8 cellular contexts compared by ENCODE assay signal in the genomic region with DNA sequence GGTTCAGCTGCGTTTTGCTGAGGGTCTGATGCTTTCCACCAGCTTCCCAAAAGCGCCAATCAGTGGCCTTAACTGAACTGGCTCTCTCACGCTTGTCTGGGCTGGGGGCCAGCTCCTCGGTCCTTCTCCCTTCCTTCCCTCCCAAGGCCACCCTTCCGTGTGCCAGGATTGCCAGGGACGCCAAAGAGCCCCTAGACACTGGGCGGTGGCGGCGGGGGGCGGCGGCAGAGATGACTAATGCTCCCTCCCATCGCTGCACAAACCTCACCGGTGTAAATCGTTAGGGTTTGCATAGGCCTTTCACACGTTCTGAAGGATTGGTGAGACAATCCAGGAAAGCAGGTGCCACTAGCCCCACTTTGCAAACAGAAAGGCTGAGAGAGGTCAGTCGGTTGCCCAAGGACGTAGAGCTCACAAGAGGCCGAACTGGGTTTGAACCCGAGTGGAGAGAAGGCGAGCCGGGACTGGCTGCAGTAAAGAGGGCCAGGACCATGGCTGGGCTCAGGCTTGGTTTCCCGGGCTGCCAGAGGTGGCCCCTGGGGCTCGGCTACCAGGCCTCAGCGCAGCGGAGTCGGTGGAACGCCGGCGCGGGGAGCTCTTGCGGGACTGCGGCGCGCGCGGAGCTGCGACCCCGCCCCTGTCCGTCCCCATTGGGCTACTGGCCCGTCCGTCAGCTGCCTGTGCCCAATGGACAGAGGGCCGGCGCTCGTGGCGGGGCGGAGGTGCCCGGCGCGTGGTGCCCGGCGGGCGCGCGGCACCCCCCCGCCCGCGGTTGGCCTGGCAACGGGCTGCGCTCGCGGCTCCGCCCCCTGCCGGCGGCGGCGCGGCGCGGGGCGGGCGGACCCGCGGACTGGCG. TPM values are rescaled to one million over a fixed set of nuclear protein-coding genes. Genes with fewer than 3 reads are reported as not detected.
DNase-seq lines count a peak whose midpoint lies in the region; TF ChIP-seq lines count a peak whose summit lies in the region.

No MANE protein-coding gene starts in this region.

- POLR2A ChIA-PET in HEK293 (lab: Yijun Ruan, JAX) = interaction anchor here (0.8 to 2.1 kb wide), 7 partner anchors 19 to 54 kb away, joined by 3 to 5 read pairs (median 3); no protein-coding TSS in a partner anchor

- CTCF ChIA-PET in HEK293 (lab: Yijun Ruan, JAX) = interaction anchor here (0.6 to 2.7 kb wide), 5 partner anchors 28 to 113 kb away, joined by 3 to 13 read pairs (median 3); no protein-coding TSS in a partner anchor

- H3K36me3 ChIP-seq in HEK293 (ENCODE audit: control insufficient read depth in 2 of 2, insufficient read depth in 1 of 2, low read length in 2 of 2) (peaks cover 0 to 16% of the 10 kb centered on the region in 2 experiments; a peak in 1 of 3 replicates), left ventricle myocardium inferior (no peaks in the 10 kb centered on the region)

- H3K4me3 ChIP-seq in HEK293 (ENCODE audit: low read depth, low read length) (peak overlapping the region; percentile 55), left ventricle myocardium inferior (peak overlapping the region; percentile 73)

- H3K9me3 ChIP-seq in HEK293 (ENCODE audit: control insufficient read depth, insufficient read depth, low read depth, low read length) = no peaks in the 10 kb centered on the region
- no peaks in the 10 kb centered on the region for H3K9me3 ChIP-seq in left ventricle myocardium inferior (replicated peaks)

- H3K27ac ChIP-seq in HEK293 (ENCODE audit: extremely low read depth, low read depth, low read length) (peak overlapping the region; percentile 27; the same call in 1 of the 2 replicates), left ventricle myocardium inferior (replicated peaks) (peak overlapping the region; percentile 50)

- peaks cover 3% of the 10 kb centered on the region for H3K4me1 Mint-ChIP-seq in T-helper 1 cell treated with Interleukin-12 subunit alpha and Interleukin-12 subunit beta and Interleukin-4 antibody, amounts not matched to agents 30 μg/mL and 1 μg/mL, for 36 hours (ENCODE audit: low read depth)
- peaks cover 17% of the 10 kb centered on the region for H3K4me1 Mint-ChIP-seq in type B pancreatic cell (ENCODE audit: unreplicated experiment)

- peaks cover 3% of the 10 kb centered on the region; the same call in 1 of the 2 replicates for H3K4me1 ChIP-seq in HEK293 (ENCODE audit: control insufficient read depth, insufficient read depth, low read length)
- H3K4me1 ChIP-seq in left ventricle myocardium inferior = peaks cover 36% of the 10 kb centered on the region

- peak overlapping the region; percentile 77 for H3K4me3 Mint-ChIP-seq in T-helper 1 cell treated with Interleukin-12 subunit alpha and Interleukin-12 subunit beta and Interleukin-4 antibody, amounts not matched to agents 30 μg/mL and 1 μg/mL, for 36 hours
- peak overlapping the region; percentile 92 for H3K4me3 Mint-ChIP-seq in type B pancreatic cell

- H3K27me3 ChIP-seq in left ventricle myocardium inferior (ENCODE audit: low read depth) = no peaks in the 10 kb centered on the region

- DNase-seq in DMS53 treated with DMSO at 0.1 percent for 48 hours (lab: John Stamatoyannopoulos, UW; ENCODE audit: unreplicated experiment) (peak; percentile 35), NCI-H1105 treated with DMSO at 0.1 percent for 48 hours (lab: John Stamatoyannopoulos, UW) (peak; percentile 87), amygdala (lab: John Stamatoyannopoulos, UW) (peak; percentile 35 to 95 (median 83)), left ventricle myocardium inferior (peak; percentile 94), posterior vena cava (ENCODE audit: low spot score) (peak; percentile 95), type B pancreatic cell (ENCODE audit: extremely low spot score, unreplicated experiment) (peak; percentile 95)

- peaks cover 56% of the 10 kb centered on the region for H3K27me3 Mint-ChIP-seq in T-helper 1 cell treated with Interleukin-12 subunit alpha and Interleukin-12 subunit beta and Interleukin-4 antibody, amounts not matched to agents 30 μg/mL and 1 μg/mL, for 36 hours (ENCODE audit: low read depth)
- H3K27me3 Mint-ChIP-seq in type B pancreatic cell = peaks cover 18% of the 10 kb centered on the region

- H3K27ac Mint-ChIP-seq in T-helper 1 cell treated with Interleukin-12 subunit alpha and Interleukin-12 subunit beta and Interleukin-4 antibody, amounts not matched to agents 30 μg/mL and 1 μg/mL, for 36 hours = no peak overlapping the region
- peak overlapping the region; percentile 77 for H3K27ac Mint-ChIP-seq in type B pancreatic cell

- H3K36me3 Mint-ChIP-seq in T-helper 1 cell treated with Interleukin-12 subunit alpha and Interleukin-12 subunit beta and Interleukin-4 antibody, amounts not matched to agents 30 μg/mL and 1 μg/mL, for 36 hours (ENCODE audit: low read depth) = no peaks in the 10 kb centered on the region
- H3K36me3 Mint-ChIP-seq in type B pancreatic cell = peaks cover 3% of the 10 kb centered on the region

- no peaks in the 10 kb centered on the region for H3K9me3 Mint-ChIP-seq in T-helper 1 cell treated with Interleukin-12 subunit alpha and Interleukin-12 subunit beta and Interleukin-4 antibody, amounts not matched to agents 30 μg/mL and 1 μg/mL, for 36 hours
- no peaks in the 10 kb centered on the region for H3K9me3 Mint-ChIP-seq in type B pancreatic cell

- TF ChIP-seq CTCF in HEK293 (tag by site-specific recombination; IDR thresholded peaks at IDR 0.05) (peak; percentile 55; the same call in 1 of the 2 replicates), left ventricle myocardium inferior (IDR thresholded peaks at IDR 0.05; ENCODE audit: borderline replicate concordance) (no peak), type B pancreatic cell (conservative IDR thresholded peaks at IDR 0.05) (no peak)

- intact Hi-C loops in left ventricle myocardium inferior (cut with micrococcal nuclease) (no loop called here), posterior vena cava (cut with DNase I) (no loop called here)

TF ChIP-seq in HEK293, 187 proteins besides CTCF, POLR2A, EP300 and RAD21 (continues in another document):
- peak; percentile 97 for TF ChIP-seq ZBTB8A (tag by site-specific recombination; IDR thresholded peaks at IDR 0.05)
- TF ChIP-seq, protein P1, sequence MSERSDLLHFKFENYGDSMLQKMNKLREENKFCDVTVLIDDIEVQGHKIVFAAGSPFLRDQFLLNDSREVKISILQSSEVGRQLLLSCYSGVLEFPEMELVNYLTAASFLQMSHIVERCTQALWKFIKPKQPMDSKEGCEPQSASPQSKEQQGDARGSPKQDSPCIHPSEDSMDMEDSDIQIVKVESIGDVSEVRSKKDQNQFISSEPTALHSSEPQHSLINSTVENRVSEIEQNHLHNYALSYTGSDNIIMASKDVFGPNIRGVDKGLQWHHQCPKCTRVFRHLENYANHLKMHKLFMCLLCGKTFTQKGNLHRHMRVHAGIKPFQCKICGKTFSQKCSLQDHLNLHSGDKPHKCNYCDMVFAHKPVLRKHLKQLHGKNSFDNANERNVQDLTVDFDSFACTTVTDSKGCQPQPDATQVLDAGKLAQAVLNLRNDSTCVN (tag by site-specific recombination; optimal IDR thresholded peaks at IDR 0.05) = peak; percentile 81
- TF ChIP-seq, protein P2, sequence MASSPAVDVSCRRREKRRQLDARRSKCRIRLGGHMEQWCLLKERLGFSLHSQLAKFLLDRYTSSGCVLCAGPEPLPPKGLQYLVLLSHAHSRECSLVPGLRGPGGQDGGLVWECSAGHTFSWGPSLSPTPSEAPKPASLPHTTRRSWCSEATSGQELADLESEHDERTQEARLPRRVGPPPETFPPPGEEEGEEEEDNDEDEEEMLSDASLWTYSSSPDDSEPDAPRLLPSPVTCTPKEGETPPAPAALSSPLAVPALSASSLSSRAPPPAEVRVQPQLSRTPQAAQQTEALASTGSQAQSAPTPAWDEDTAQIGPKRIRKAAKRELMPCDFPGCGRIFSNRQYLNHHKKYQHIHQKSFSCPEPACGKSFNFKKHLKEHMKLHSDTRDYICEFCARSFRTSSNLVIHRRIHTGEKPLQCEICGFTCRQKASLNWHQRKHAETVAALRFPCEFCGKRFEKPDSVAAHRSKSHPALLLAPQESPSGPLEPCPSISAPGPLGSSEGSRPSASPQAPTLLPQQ (tag by site-specific recombination; IDR thresholded peaks at IDR 0.05) = peak; percentile 58
- TF ChIP-seq ZNF133 (tag by site-specific recombination; IDR thresholded peaks at IDR 0.05) = no peak
- TF ChIP-seq ZNF660 (tag by site-specific recombination; IDR thresholded peaks at IDR 0.05) = no peak
- TF ChIP-seq ZBTB21 (tag by site-specific recombination; IDR thresholded peaks at IDR 0.05) = no peak
- peak; percentile 57; the same call in 1 of the 2 replicates for TF ChIP-seq ZNF2 (tag by site-specific recombination; IDR thresholded peaks at IDR 0.05)
- TF ChIP-seq ZBTB20 (tag by site-specific recombination; IDR thresholded peaks at IDR 0.05) = peak; percentile 82
- TF ChIP-seq, protein P3, sequence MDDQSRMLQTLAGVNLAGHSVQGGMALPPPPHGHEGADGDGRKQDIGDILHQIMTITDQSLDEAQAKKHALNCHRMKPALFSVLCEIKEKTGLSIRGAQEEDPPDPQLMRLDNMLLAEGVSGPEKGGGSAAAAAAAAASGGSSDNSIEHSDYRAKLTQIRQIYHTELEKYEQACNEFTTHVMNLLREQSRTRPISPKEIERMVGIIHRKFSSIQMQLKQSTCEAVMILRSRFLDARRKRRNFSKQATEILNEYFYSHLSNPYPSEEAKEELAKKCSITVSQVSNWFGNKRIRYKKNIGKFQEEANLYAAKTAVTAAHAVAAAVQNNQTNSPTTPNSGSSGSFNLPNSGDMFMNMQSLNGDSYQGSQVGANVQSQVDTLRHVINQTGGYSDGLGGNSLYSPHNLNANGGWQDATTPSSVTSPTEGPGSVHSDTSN (CRISPR knock-in tag; IDR thresholded peaks at IDR 0.05) = peak; percentile 99
- no peak for TF ChIP-seq YY1 (tag by site-specific recombination; IDR thresholded peaks at IDR 0.05)
- no peak for TF ChIP-seq ZNF548 (tag by site-specific recombination; IDR thresholded peaks at IDR 0.05)
- peak; percentile 78; the same call in 1 of the 2 replicates for TF ChIP-seq ZEB2 (tag by site-specific recombination; IDR thresholded peaks at IDR 0.05)
- TF ChIP-seq ZNF292 (tag by site-specific recombination; IDR thresholded peaks at IDR 0.05; ENCODE audit: borderline replicate concordance, low read depth) = no peak
- no peak for TF ChIP-seq ZNF555 (tag by site-specific recombination; conservative IDR thresholded peaks at IDR 0.05)
- TF ChIP-seq ZIC2 (tag by site-specific recombination; IDR thresholded peaks at IDR 0.05) = peak; percentile 52
- peak; percentile 77 for TF ChIP-seq ZNF335 (tag by site-specific recombination; conservative IDR thresholded peaks at IDR 0.05)

RNA-seq across cellular contexts. Expression of a gene that starts 0.6 kb away (rescaled TPM):
- total RNA-seq in left ventricle myocardium inferior = 2.9 TPM
- 10 to 100 TPM; 34.3 to 37.0 TPM for total RNA-seq in posterior vena cava
- 8.7 and 14.4 TPM in 2 replicates for total RNA-seq in type B pancreatic cell (ENCODE audit: low replicate concordance)

Comparison
In these comparisons a context has a peak if more than half of its experiments do, and no peak if none do; other contexts are left out.
1. Peak in every context shown above with its lines: DNase-seq, H3K4me3 ChIP-seq and H3K27ac ChIP-seq.
2. DNase-seq: peak in every context shown above with its lines; median percentile 95 in posterior vena cava; 95 in type B pancreatic cell; 94 in left ventricle myocardium inferior; 87 in NCI-H1105 treated with DMSO at 0.1 percent for 48 hours; 83 in amygdala; 35 in DMS53 treated with DMSO at 0.1 percent for 48 hours.